Comparison of ENCODE assay signal across 22 cellular contexts in genomic region chr3:24240306-24240705, GRCh38.
DNase-seq lines count a peak whose midpoint lies in the region; ATAC-seq, FAIRE-seq and TF ChIP-seq lines count a peak whose summit lies in the region.
"Had no signal": no experiment of that assay in that cellular context is flagged by ENCODE, and none has a peak within 500 bp of the region (broad histone marks: within the 10 kb centered on the region; RNA-seq: fewer than 3 reads in every experiment).

No MANE protein-coding gene starts in this region.

- H3K27me3 Mint-ChIP-seq in glutamatergic neuron (ENCODE audit: unreplicated experiment), result no peaks in the 10 kb centered on the region

- no peaks in the 10 kb centered on the region for H4K20me1 ChIP-seq in K562 (replicated peaks; ENCODE audit: control insufficient read depth, insufficient read depth, low read length)
- no peaks in the 10 kb centered on the region for H4K20me1 ChIP-seq in OCI-LY7 (ENCODE audit: insufficient read depth, low read length)

- H2BK5ac ChIP-seq in mesenchymal stem cell (ENCODE audit: low read depth, low read length, poor library complexity, severe bottlenecking), result no peak overlapping the region

- CTCF ChIA-PET in K562 (lab: Yijun Ruan, JAX; ENCODE audit: low intra/inter-chr PET ratio), result no interaction called here
- CTCF ChIA-PET in OCI-LY7 (lab: Charles Lee; ENCODE audit: unreplicated experiment), result no interaction called here

- no peaks in the 10 kb centered on the region for H3K79me2 ChIP-seq in K562 (ENCODE audit: control insufficient read depth, insufficient read depth, low read length)
- no peaks in the 10 kb centered on the region for H3K79me2 ChIP-seq in OCI-LY7 (ENCODE audit: insufficient read depth, low read depth, low read length)

- BruUV-seq in K562 (replicated peaks; lab: Mats Ljungman, UMichigan) (no TSS peak), OCI-LY7 (replicated peaks; lab: Mats Ljungman, UMichigan) (no TSS peak)

- no peak for TF ChIP-seq POLR2A in K562 (conservative IDR thresholded peaks at IDR 0.05)
- no peak for TF ChIP-seq POLR2A in gastrocnemius medialis (IDR thresholded peaks at IDR 0.05)

- no peaks in the 10 kb centered on the region for H3K27me3 ChIP-seq in K562 (ENCODE audit: control insufficient read depth in 2 of 2, insufficient read depth in 2 of 2, low read length in 2 of 2)
- H3K27me3 ChIP-seq in mesenchymal stem cell (ENCODE audit: control insufficient read depth in 1 of 2, insufficient read depth in 1 of 2, low read length in 2 of 2), result no peaks in the 10 kb centered on the region
- H3K27me3 ChIP-seq in gastrocnemius medialis, result no peaks in the 10 kb centered on the region
- no peaks in the 10 kb centered on the region for H3K27me3 ChIP-seq in aorta (ENCODE audit: control insufficient read depth in 1 of 2, insufficient read depth in 2 of 2, low read length in 1 of 2)

- POLR2A ChIA-PET in K562 (lab: Yijun Ruan, JAX) (no interaction called here), OCI-LY7 (lab: Charles Lee) (interaction anchor here (1.2 kb wide), 1 partner anchor 194 kb away, joined by 3 read pairs; no protein-coding TSS in a partner anchor)

- H3K4me3 ChIP-seq in K562 (no peak overlapping the region), mesenchymal stem cell (ENCODE audit: insufficient read depth in 1 of 2, low read depth in 1 of 2, low read length in 2 of 2) (no peak overlapping the region), gastrocnemius medialis (no peak overlapping the region), aorta (ENCODE audit: low read length in 2 of 2) (no peak overlapping the region), OCI-LY7 (ENCODE audit: low read depth, low read length, poor library complexity, severe bottlenecking) (no peak overlapping the region)
- H3K4me3 ChIP-seq: A549, HAP-1 had no signal

- H3K14ac ChIP-seq in mesenchymal stem cell (ENCODE audit: low read length in 2 of 2), result no peak overlapping the region

- no peaks in the 10 kb centered on the region for H3K79me1 ChIP-seq in mesenchymal stem cell (replicated peaks; ENCODE audit: low read length, poor library complexity, severe bottlenecking)

- TF ChIP-seq RAD21 in K562 (CRISPR knock-in tag; conservative IDR thresholded peaks at IDR 0.05 in 1 of 2, IDR thresholded peaks at IDR 0.05 in 1 of 2), result no peak

- H3K9me1 ChIP-seq in K562 (ENCODE audit: control insufficient read depth, insufficient read depth, low read length), result no peaks in the 10 kb centered on the region

- no peak for TF ChIP-seq CTCF in K562 (IDR thresholded peaks at IDR 0.05 in 2 of 3, conservative IDR thresholded peaks at IDR 0.05 in 1 of 3; ENCODE audit: insufficient read depth in 2 of 3, low read depth in 1 of 3, low read length in 3 of 3)
- no peak for TF ChIP-seq CTCF in gastrocnemius medialis (IDR thresholded peaks at IDR 0.05 in 4 of 5, conservative IDR thresholded peaks at IDR 0.05 in 1 of 5)
- TF ChIP-seq CTCF in glutamatergic neuron (IDR thresholded peaks at IDR 0.05; ENCODE audit: partially characterized antibody, unreplicated experiment), result no peak
- no peak for TF ChIP-seq CTCF in omental fat pad (IDR thresholded peaks at IDR 0.05)
- no peak for TF ChIP-seq CTCF in OCI-LY7 (conservative IDR thresholded peaks at IDR 0.05; ENCODE audit: low read length)

- H3K9me2 ChIP-seq in OCI-LY7 (ENCODE audit: insufficient read depth, low read length), result no peaks in the 10 kb centered on the region

- no peaks in the 10 kb centered on the region for H3K4me1 Mint-ChIP-seq in glutamatergic neuron (ENCODE audit: low read depth, unreplicated experiment)
- H3K4me1 Mint-ChIP-seq: CD4-positive, alpha-beta memory T cell had no signal

- H3K36me3 Mint-ChIP-seq in glutamatergic neuron (ENCODE audit: unreplicated experiment), result no peaks in the 10 kb centered on the region
- H3K36me3 Mint-ChIP-seq: CD4-positive, alpha-beta memory T cell had no signal

- intact Hi-C loops in K562 (cut with micrococcal nuclease) (no loop called here), gastrocnemius medialis (cut with DNase I; ENCODE audit: low total_unique reads) (no loop called here), aorta (cut with DNase I) (loop anchor here in 1 of 2 donors (10.0 kb wide), 1 partner anchor 1234 kb away; no protein-coding TSS in a partner anchor), OCI-LY7 (cut with micrococcal nuclease; ENCODE audit: unreplicated experiment) (no loop called here)

- H2AK5ac ChIP-seq in mesenchymal stem cell (ENCODE audit: low read length, severe bottlenecking), result peak overlapping the region; percentile 88

- no peak for TF ChIP-seq EP300 in K562 (IDR thresholded peaks at IDR 0.05; ENCODE audit: low read length)

- no peak overlapping the region for H3K4me2 ChIP-seq in K562 (ENCODE audit: insufficient read depth, low read length)
- no peak overlapping the region for H3K4me2 ChIP-seq in mesenchymal stem cell (ENCODE audit: low read length, poor library complexity, severe bottlenecking)
- no peak overlapping the region for H3K4me2 ChIP-seq in OCI-LY7 (ENCODE audit: low read length)
- H3K4me2 ChIP-seq: A549 had no signal

- WGBS in K562 (ENCODE audit: insufficient coverage, low coverage, missing lambda C conversion rate), result 56% methylated on average over 6 of the region's 6 CpGs
- over 99% methylated on average over 6 of the region's 6 CpGs for WGBS in mesenchymal stem cell
- 88% methylated on average over 6 of the region's 6 CpGs for WGBS in aorta, 2 donors

- H2BK120ac ChIP-seq in mesenchymal stem cell (ENCODE audit: low read depth, low read length), result no peak overlapping the region

- H3K23ac ChIP-seq in mesenchymal stem cell (ENCODE audit: low read length in 2 of 2), result no peak overlapping the region

- no peaks in the 10 kb centered on the region for H3K9me3 Mint-ChIP-seq in glutamatergic neuron (ENCODE audit: unreplicated experiment)
- H3K9me3 Mint-ChIP-seq: CD4-positive, alpha-beta memory T cell; HFFc6 had no signal

- H3K4me3 Mint-ChIP-seq in glutamatergic neuron (ENCODE audit: unreplicated experiment), result no peak overlapping the region
- H3K4me3 Mint-ChIP-seq: CD4-positive, alpha-beta memory T cell; HFFc6 had no signal

- FAIRE-seq in K562 (lab: Jason Lieb, UNC), result peak; percentile 35
- FAIRE-seq: A549, GM12891, GM18507, H54 had no signal

- H2AFZ ChIP-seq in K562 (ENCODE audit: low read depth, low read length) (no peak overlapping the region), mesenchymal stem cell (ENCODE audit: low read depth, low read length) (no peak overlapping the region), OCI-LY7 (ENCODE audit: low read length) (no peak overlapping the region)

- peak overlapping the region in 1 of 2 experiments; percentile 48 for H3K4ac ChIP-seq in mesenchymal stem cell (ENCODE audit: low read depth in 1 of 2, low read length in 2 of 2)

- ATAC-seq in K562 (no peak), gastrocnemius medialis (no peak), aorta (ENCODE audit: low FRiP score) (no peak), omental fat pad (ENCODE audit: low FRiP score) (no peak)
- ATAC-seq: A549 had no signal

- H4K8ac ChIP-seq in mesenchymal stem cell (ENCODE audit: low read length), result no peak overlapping the region

- no peak overlapping the region for H3K27ac Mint-ChIP-seq in glutamatergic neuron (ENCODE audit: unreplicated experiment)
- H3K27ac Mint-ChIP-seq: CD4-positive, alpha-beta memory T cell; HFFc6 had no signal

- no peak overlapping the region for H4K91ac ChIP-seq in mesenchymal stem cell (ENCODE audit: low read length)

- in situ Hi-C loops in K562 (cut with MboI), result loop anchor here (10.0 kb wide), 1 partner anchor 246 kb away; no protein-coding TSS in a partner anchor
- in situ Hi-C loops in gastrocnemius medialis (cut with MboI; ENCODE audit: low sequenced_read_pairs in 4 of 4), result loop anchor here in 3 of 4 donors (10.0 to 25.0 kb wide), 2 partner anchors 56 to 353 kb away; no protein-coding TSS in a partner anchor

- H3K36me3 ChIP-seq in K562 (ENCODE audit: control insufficient read depth, insufficient read depth, low read length) (no peaks in the 10 kb centered on the region), mesenchymal stem cell (ENCODE audit: control insufficient read depth in 1 of 2, insufficient read depth in 2 of 2, low read depth in 1 of 2, low read length in 2 of 2) (no peaks in the 10 kb centered on the region), gastrocnemius medialis (no peaks in the 10 kb centered on the region), aorta (ENCODE audit: control insufficient read depth in 1 of 2, insufficient read depth in 2 of 2, low read length in 1 of 2) (no peaks in the 10 kb centered on the region), OCI-LY7 (ENCODE audit: insufficient read depth, low read length) (no peaks in the 10 kb centered on the region)
- H3K36me3 ChIP-seq: HAP-1 had no signal

- H3K9me3 ChIP-seq in K562 (replicated peaks; ENCODE audit: control insufficient read depth, insufficient read depth, low read depth, low read length) (no peaks in the 10 kb centered on the region), mesenchymal stem cell (ENCODE audit: control insufficient read depth, low read length) (no peaks in the 10 kb centered on the region), gastrocnemius medialis (no peaks in the 10 kb centered on the region), aorta (ENCODE audit: control insufficient read depth, low read length) (no peaks in the 10 kb centered on the region), OCI-LY7 (ENCODE audit: low read length) (no peaks in the 10 kb centered on the region)
- H3K9me3 ChIP-seq: A549, HAP-1 had no signal

- no peak overlapping the region for H3K9ac ChIP-seq in K562 (ENCODE audit: insufficient read depth in 1 of 2, low read depth in 2 of 2, low read length in 2 of 2)
- H3K9ac ChIP-seq in mesenchymal stem cell (ENCODE audit: low read length), result no peak overlapping the region

- H2BK12ac ChIP-seq in mesenchymal stem cell (ENCODE audit: low read length in 2 of 2), result no peak overlapping the region

- H2BK15ac ChIP-seq in mesenchymal stem cell (ENCODE audit: low read depth, poor library complexity, severe bottlenecking), result no peak overlapping the region

- no peaks in the 10 kb centered on the region for H3K4me1 ChIP-seq in K562 (replicated peaks in 1 of 2; ENCODE audit: control insufficient read depth in 2 of 2, insufficient read depth in 2 of 2, low read length in 2 of 2)
- H3K4me1 ChIP-seq in mesenchymal stem cell (ENCODE audit: control insufficient read depth, insufficient read depth, low read depth, low read length), result peaks cover 11% of the 10 kb centered on the region
- H3K4me1 ChIP-seq in gastrocnemius medialis, result peaks cover 43 to 46% of the 10 kb centered on the region in 2 donors
- peaks cover 8 to 13% of the 10 kb centered on the region in 2 donors for H3K4me1 ChIP-seq in aorta (ENCODE audit: control insufficient read depth in 1 of 2, insufficient read depth in 2 of 2, low read length in 2 of 2)
- H3K4me1 ChIP-seq in OCI-LY7 (ENCODE audit: insufficient read depth, low read length, poor library complexity, severe bottlenecking), result no peaks in the 10 kb centered on the region

- no peak overlapping the region for H3K18ac ChIP-seq in mesenchymal stem cell (ENCODE audit: low read depth in 1 of 2, low read length in 2 of 2)

- no peak for DNase-seq in K562 (ENCODE audit: extremely low read depth in 1 of 4, low spot score in 3 of 4)
- DNase-seq in mesenchymal stem cell, result no peak
- no peak for DNase-seq in gastrocnemius medialis
- DNase-seq in aorta, result no peak
- DNase-seq in glutamatergic neuron, result no peak
- no peak for DNase-seq in omental fat pad (ENCODE audit: low spot score)
- DNase-seq in OCI-LY7 (ENCODE audit: low spot score), result no peak
- DNase-seq: 8988T; C1 segment of cervical spinal cord; Calu3; CD4-positive, alpha-beta memory T cell; COR-L47; DMS53; DMS79 treated with DMSO at 0.1 percent for 48 hours; GF-D8; GOT3; HFFc6 had no signal

- H3K27ac ChIP-seq in K562 (ENCODE audit: extremely low read depth, low read depth, low read length), result no peak overlapping the region
- no peak overlapping the region for H3K27ac ChIP-seq in mesenchymal stem cell (ENCODE audit: low read length, poor library complexity, severe bottlenecking)
- peak overlapping the region in 3 of 4 donors; percentile 11 to 86 (median 82) for H3K27ac ChIP-seq in gastrocnemius medialis
- peak overlapping the region; percentile 19 to 73 for H3K27ac ChIP-seq in aorta (ENCODE audit: low read depth in 1 of 2, low read length in 2 of 2)
- no peak overlapping the region for H3K27ac ChIP-seq in OCI-LY7 (ENCODE audit: low read depth, low read length, poor library complexity, severe bottlenecking)
- H3K27ac ChIP-seq: A549 had no signal

Comparison
In these comparisons a context has a peak if more than half of its experiments do, and no peak if none do; other contexts are left out.
1. H3K27ac ChIP-seq: peak in gastrocnemius medialis (3 of 4) and aorta (2 of 2); none in K562 (single experiment), mesenchymal stem cell (single experiment) and OCI-LY7 (single experiment).